ENCODE assay signal across 1 cellular context in genomic region chr6:167819640-167820039, GRCh38.
TF ChIP-seq lines count a peak whose summit lies in the region.

No MANE protein-coding gene starts in this region.

TF ChIP-seq in IMR-90, 13 proteins besides CTCF, POLR2A, EP300 and RAD21 (continued from another document):
- no peak for TF ChIP-seq USF2 (IDR thresholded peaks at IDR 0.05; ENCODE audit: low read depth, low read length)
- TF ChIP-seq CHD1 (IDR thresholded peaks at IDR 0.05; ENCODE audit: low read depth, low read length): no peak
- no peak for TF ChIP-seq MXI1 (IDR thresholded peaks at IDR 0.05; ENCODE audit: borderline replicate concordance, low read depth, low read length)
- no peak for TF ChIP-seq CEBPB (IDR thresholded peaks at IDR 0.05; ENCODE audit: low read depth, low read length)
- TF ChIP-seq NFE2L2 (IDR thresholded peaks at IDR 0.05; ENCODE audit: low read depth, low read length): no peak
- TF ChIP-seq ELK1 (IDR thresholded peaks at IDR 0.05; ENCODE audit: borderline replicate concordance, low read depth, low read length): no peak
